Comparison of ENCODE assay signal across 1 cellular context in the genomic region with DNA sequence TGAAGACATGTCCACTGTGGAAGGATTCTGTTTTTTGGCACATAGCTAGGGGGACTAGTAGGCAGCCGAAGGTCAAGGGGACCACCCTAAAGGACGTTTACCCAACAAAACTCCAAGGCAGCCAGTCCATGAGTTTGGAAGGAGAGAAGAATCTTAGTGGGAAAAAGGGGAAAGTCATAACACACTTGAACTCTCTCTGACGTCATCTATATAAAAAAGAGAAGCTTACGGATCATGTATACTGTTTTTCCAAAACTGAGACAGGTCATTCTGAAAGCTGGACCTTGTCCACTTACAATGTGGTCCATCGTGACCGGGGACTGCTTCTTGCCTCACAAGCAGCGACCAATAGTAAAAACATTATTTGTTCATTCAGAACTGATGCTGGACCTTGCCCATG.
TF ChIP-seq lines count a peak whose summit lies in the region.

No MANE protein-coding gene starts in this region.

TF ChIP-seq in HepG2, 621 proteins besides CTCF, POLR2A, EP300 and RAD21 (continued from another document):
- TF ChIP-seq GZF1 (CRISPR knock-in tag; IDR thresholded peaks at IDR 0.05) (no peak), KLF6 (CRISPR knock-in tag; IDR thresholded peaks at IDR 0.05) (no peak), CCAR2 (optimal IDR thresholded peaks at IDR 0.05; ENCODE audit: low read depth, low read length) (no peak), SAFB2 (CRISPR knock-in tag; IDR thresholded peaks at IDR 0.05; ENCODE audit: borderline replicate concordance, low read depth) (no peak), SKI (IDR thresholded peaks at IDR 0.05; ENCODE audit: partially characterized antibody) (no peak)
TF ChIP-seq in HepG2: peak in this region for 2.
